Comparison of ENCODE assay signal across 13 cellular contexts in genomic region chr14:103657466-103657865, GRCh38. TPM values are rescaled to one million over a fixed set of nuclear protein-coding genes. Genes with fewer than 3 reads are reported as not detected.
DNase-seq lines count a peak whose midpoint lies in the region; ATAC-seq and TF ChIP-seq lines count a peak whose summit lies in the region.
"Had no signal": no experiment of that assay in that cellular context is flagged by ENCODE, and none has a peak within 500 bp of the region (broad histone marks: within the 10 kb centered on the region; RNA-seq: fewer than 3 reads in every experiment).

No MANE protein-coding gene starts in this region.

- H3K27ac Mint-ChIP-seq in naive thymus-derived CD4-positive, alpha-beta T cell: no peak overlapping the region

- H3K27me3 Mint-ChIP-seq in naive thymus-derived CD4-positive, alpha-beta T cell: no peaks in the 10 kb centered on the region

- H3K9me3 Mint-ChIP-seq in naive thymus-derived CD4-positive, alpha-beta T cell: no peaks in the 10 kb centered on the region

- no peak for TF ChIP-seq CTCF in AG10803 (conservative IDR thresholded peaks at IDR 0.05; ENCODE audit: low read length)

- H3K4me3 Mint-ChIP-seq in naive thymus-derived CD4-positive, alpha-beta T cell: no peak overlapping the region

- peak; percentile 91 for DNase-seq in AG10803 (ENCODE audit: low read depth)
- DNase-seq in MV-4-11 (lab: John Stamatoyannopoulos, UW): peak; percentile 31
- DNase-seq in fibroblast of gingiva (ENCODE audit: low read depth): peak; percentile 76
- no peak for DNase-seq in naive thymus-derived CD4-positive, alpha-beta T cell
- no peak for DNase-seq in NOMO-1 (lab: John Stamatoyannopoulos, UW; ENCODE audit: unreplicated experiment in 2 of 2)
- DNase-seq in activated CD4-positive, CD25-positive, alpha-beta regulatory T cell (lab: John Stamatoyannopoulos, UW): no peak
- DNase-seq: NCI-H1694; stimulated activated CD4-positive, alpha-beta T cell treated with anti-CD3 and anti-CD28 coated beads, Interleukin-4, amount 100 ng/mL, for 4 hours; stimulated activated naive CD8-positive, alpha-beta T cell treated with anti-CD3 and anti-CD28 coated beads, Interleukin-15, Interleukin-2, amounts not matched to agents 100 U/mL and 50 U/mL, for 24 hours had no signal

- no peaks in the 10 kb centered on the region for H3K9me3 ChIP-seq in naive thymus-derived CD4-positive, alpha-beta T cell (ENCODE audit: control insufficient read depth in 2 of 3, low read length in 3 of 3)
- H3K9me3 ChIP-seq: BLaER1 treated with 17β-estradiol and CSF1 and Interleukin-3, amounts not matched to agents 10 nM and 100 nM; psoas muscle had no signal

- CTCF ChIA-PET in naive thymus-derived CD4-positive, alpha-beta T cell (lab: Charles Lee): no interaction called here

- H3K36me3 ChIP-seq in naive thymus-derived CD4-positive, alpha-beta T cell (ENCODE audit: control insufficient read depth in 2 of 3, insufficient read depth in 3 of 3, low read length in 3 of 3): peaks cover 21 to 83% (median 22%) of the 10 kb centered on the region in 3 experiments

- no peaks in the 10 kb centered on the region for H3K4me1 ChIP-seq in naive thymus-derived CD4-positive, alpha-beta T cell (ENCODE audit: control insufficient read depth in 2 of 2, insufficient read depth in 2 of 2, low read length in 2 of 2)

- no peak overlapping the region for H3K27ac ChIP-seq in naive thymus-derived CD4-positive, alpha-beta T cell (ENCODE audit: low read depth, low read length)
- H3K27ac ChIP-seq: BLaER1 treated with 17β-estradiol and CSF1 and Interleukin-3, amounts not matched to agents 10 nM and 100 nM; psoas muscle had no signal

- H3K36me3 Mint-ChIP-seq in naive thymus-derived CD4-positive, alpha-beta T cell: peaks cover 6 to 44% (median 11%) of the 10 kb centered on the region in 5 donors

- intact Hi-C loops in naive thymus-derived CD4-positive, alpha-beta T cell (cut with micrococcal nuclease): no loop called here

- peak; percentile 27 for ATAC-seq in naive thymus-derived CD4-positive, alpha-beta T cell
- ATAC-seq in GM19463 (IDR thresholded peaks at IDR 0.05; ENCODE audit: unreplicated experiment) (no peak), GM21381 (IDR thresholded peaks at IDR 0.05; ENCODE audit: unreplicated experiment) (no peak)
- ATAC-seq: stimulated activated naive CD8-positive, alpha-beta T cell treated with anti-CD3 and anti-CD28 coated beads, Interleukin-15, Interleukin-2, amounts not matched to agents 100 U/mL and 50 U/mL, for 24 hours had no signal

- POLR2A ChIA-PET in naive thymus-derived CD4-positive, alpha-beta T cell (lab: Charles Lee): interaction anchor here (1.0 kb wide), 1 partner anchor 49 kb away, joined by 3 read pairs; no protein-coding TSS in a partner anchor

- peaks cover 4 to 16% (median 10%) of the 10 kb centered on the region in 7 donors for H3K4me1 Mint-ChIP-seq in naive thymus-derived CD4-positive, alpha-beta T cell

- H3K4me3 ChIP-seq in AG10803 (ENCODE audit: low read length): peak overlapping the region; percentile 27
- no peak overlapping the region for H3K4me3 ChIP-seq in naive thymus-derived CD4-positive, alpha-beta T cell (ENCODE audit: low read length)
- H3K4me3 ChIP-seq: BLaER1 treated with 17β-estradiol and CSF1 and Interleukin-3, amounts not matched to agents 10 nM and 100 nM; psoas muscle had no signal

- H3K27me3 ChIP-seq in naive thymus-derived CD4-positive, alpha-beta T cell (ENCODE audit: control insufficient read depth in 2 of 2, insufficient read depth in 2 of 2, low read length in 2 of 2): no peaks in the 10 kb centered on the region
- H3K27me3 ChIP-seq: BLaER1 treated with 17β-estradiol and CSF1 and Interleukin-3, amounts not matched to agents 10 nM and 100 nM had no signal

RNA-seq across cellular contexts. Expression of gene KLC1, which starts 28.5 kb away (rescaled TPM):
- 100 to 1,000 TPM; 150 to 268 (median 174) TPM for total RNA-seq in naive thymus-derived CD4-positive, alpha-beta T cell
- 10 to 100 TPM; 65.5 to 75.8 TPM for polyA plus RNA-seq in naive thymus-derived CD4-positive, alpha-beta T cell

RNA-seq across cellular contexts. Expression of gene XRCC3, which starts 57.8 kb away (rescaled TPM):
- total RNA-seq in naive thymus-derived CD4-positive, alpha-beta T cell: 10 to 100 TPM in 4 of 5 experiments, 1 to 10 TPM in 1; 9.3 to 38.9 (median 15.9) TPM
- 1 to 10 TPM; 5.1 to 5.7 TPM for polyA plus RNA-seq in naive thymus-derived CD4-positive, alpha-beta T cell

RNA-seq across cellular contexts. Expression of gene ZFYVE21, which starts 58.1 kb away (rescaled TPM):
- total RNA-seq in naive thymus-derived CD4-positive, alpha-beta T cell: 10 to 100 TPM in 4 of 5 experiments, 1 to 10 TPM in 1; 5.8 to 19.0 (median 16.8) TPM
- 10 to 100 TPM in 1 of 2 donors, 1 to 10 TPM in 1; 8.9 to 15.6 TPM for polyA plus RNA-seq in naive thymus-derived CD4-positive, alpha-beta T cell

Comparison
In these comparisons a context has a peak if more than half of its experiments do, and no peak if none do; other contexts are left out.
1. DNase-seq: peak in AG10803 (single experiment), MV-4-11 (single experiment) and fibroblast of gingiva (single experiment); none in naive thymus-derived CD4-positive, alpha-beta T cell (0 of 9), NOMO-1 (0 of 2) and activated CD4-positive, CD25-positive, alpha-beta regulatory T cell (0 of 4).